Comparison of ENCODE assay signal across 8 cellular contexts in the genomic region with DNA sequence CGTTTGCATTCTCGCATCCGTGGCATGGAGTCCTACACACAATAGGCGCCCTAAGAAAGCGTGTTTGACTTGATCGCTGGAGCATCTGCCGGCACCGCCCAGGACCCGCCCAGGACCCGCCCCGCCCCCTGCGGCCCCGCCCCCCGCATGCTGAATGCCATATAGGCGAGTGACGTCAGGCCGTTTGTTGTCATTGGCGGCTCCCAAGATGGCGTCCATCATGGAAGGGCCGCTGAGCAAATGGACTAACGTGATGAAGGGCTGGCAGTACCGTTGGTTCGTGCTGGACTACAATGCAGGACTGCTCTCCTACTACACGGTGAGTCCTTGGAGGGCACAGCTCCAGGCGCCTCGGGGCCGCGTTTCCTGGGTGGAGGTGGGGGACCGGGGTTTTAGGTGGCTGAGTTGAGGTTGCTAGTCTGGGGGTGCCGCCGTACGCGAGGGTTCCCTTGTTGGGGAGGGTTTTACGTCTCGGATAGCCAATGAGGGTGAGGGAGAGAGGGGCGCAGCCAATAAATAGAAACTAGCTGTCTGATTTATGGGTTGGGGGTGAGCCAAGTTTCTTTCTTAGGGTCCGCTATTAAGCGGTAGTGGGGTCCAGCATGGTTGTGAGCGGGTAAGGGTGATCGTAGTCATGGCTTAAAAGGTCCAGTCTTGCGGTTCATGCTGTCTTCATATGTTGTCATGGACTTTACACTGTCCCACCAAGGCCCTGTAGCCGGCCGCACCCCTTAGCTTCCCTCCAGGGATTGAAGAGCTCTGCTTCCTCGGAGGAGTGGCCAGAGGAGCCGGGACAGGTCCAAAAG. TPM values are rescaled to one million over a fixed set of nuclear protein-coding genes. Genes with fewer than 3 reads are reported as not detected.
DNase-seq lines count a peak whose midpoint lies in the region; ATAC-seq and TF ChIP-seq lines count a peak whose summit lies in the region.

A gene with protein sequence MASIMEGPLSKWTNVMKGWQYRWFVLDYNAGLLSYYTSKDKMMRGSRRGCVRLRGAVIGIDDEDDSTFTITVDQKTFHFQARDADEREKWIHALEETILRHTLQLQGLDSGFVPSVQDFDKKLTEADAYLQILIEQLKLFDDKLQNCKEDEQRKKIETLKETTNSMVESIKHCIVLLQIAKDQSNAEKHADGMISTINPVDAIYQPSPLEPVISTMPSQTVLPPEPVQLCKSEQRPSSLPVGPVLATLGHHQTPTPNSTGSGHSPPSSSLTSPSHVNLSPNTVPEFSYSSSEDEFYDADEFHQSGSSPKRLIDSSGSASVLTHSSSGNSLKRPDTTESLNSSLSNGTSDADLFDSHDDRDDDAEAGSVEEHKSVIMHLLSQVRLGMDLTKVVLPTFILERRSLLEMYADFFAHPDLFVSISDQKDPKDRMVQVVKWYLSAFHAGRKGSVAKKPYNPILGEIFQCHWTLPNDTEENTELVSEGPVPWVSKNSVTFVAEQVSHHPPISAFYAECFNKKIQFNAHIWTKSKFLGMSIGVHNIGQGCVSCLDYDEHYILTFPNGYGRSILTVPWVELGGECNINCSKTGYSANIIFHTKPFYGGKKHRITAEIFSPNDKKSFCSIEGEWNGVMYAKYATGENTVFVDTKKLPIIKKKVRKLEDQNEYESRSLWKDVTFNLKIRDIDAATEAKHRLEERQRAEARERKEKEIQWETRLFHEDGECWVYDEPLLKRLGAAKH (plus strand): TSS at position 190 of the 806 bp plus-strand sequence. CDS start 19 bp downstream, at position 209.

- TF ChIP-seq CTCF in SK-N-SH (IDR thresholded peaks at IDR 0.05): no peak
- no peak for TF ChIP-seq CTCF in omental fat pad (IDR thresholded peaks at IDR 0.05)

- peaks cover 2% of the 10 kb centered on the region; the same call in 1 of the 2 replicates for H4K20me1 ChIP-seq in SK-N-SH (ENCODE audit: insufficient read depth)

- peaks cover 4 to 17% of the 10 kb centered on the region in 2 experiments for H3K4me1 ChIP-seq in SK-N-SH (ENCODE audit: control insufficient read depth in 1 of 2, insufficient read depth in 2 of 2, low read depth in 1 of 2, low read length in 1 of 2)

- H3K4me3 ChIP-seq in SK-N-SH (ENCODE audit: low read depth in 2 of 2, low read length in 1 of 2): peak within 1 kb of the TSS; percentile 78 to 97

- H3K27me3 ChIP-seq in SK-N-SH (ENCODE audit: insufficient read depth): no peaks in the 10 kb centered on the region

- H3K4me2 ChIP-seq in SK-N-SH: peak within 1 kb of the TSS; percentile 91

- H3K9me2 ChIP-seq in SK-N-SH: no peaks in the 10 kb centered on the region

- CTCF ChIA-PET in SK-N-SH (lab: Yijun Ruan, JAX): interaction anchor here (1.0 to 1.4 kb wide), 2 partner anchors 11 to 150 kb away, joined by 3 to 4 read pairs; no protein-coding TSS in a partner anchor

- peak within 1 kb of the TSS; percentile 83 to 91 for H3K27ac ChIP-seq in SK-N-SH (ENCODE audit: low read depth in 2 of 2, low read length in 1 of 2)
- peak within 1 kb of the TSS; percentile 88 for H3K27ac ChIP-seq in temporal lobe (ENCODE audit: low read depth, low read length)

- no peaks in the 10 kb centered on the region for H3K36me3 ChIP-seq in SK-N-SH (replicated peaks in 1 of 2; ENCODE audit: control insufficient read depth in 1 of 2, insufficient read depth in 2 of 2, low read length in 1 of 2)

- H3K79me2 ChIP-seq in SK-N-SH (ENCODE audit: insufficient read depth): peaks cover 51% of the 10 kb centered on the region

- TF ChIP-seq EP300 in SK-N-SH (IDR thresholded peaks at IDR 0.05; ENCODE audit: borderline replicate concordance in 1 of 2, low read depth in 1 of 2, low read length in 1 of 2): no peak

- TF ChIP-seq RAD21 in SK-N-SH (IDR thresholded peaks at IDR 0.05; ENCODE audit: low read length): no peak

- POLR2A ChIA-PET in SK-N-SH (lab: Yijun Ruan, JAX): no interaction called here

- WGBS in SK-N-SH (ENCODE audit: low lambda C conversion rate): 1% methylated on average over 36 of the region's 45 CpGs

- peaks cover 10% of the 10 kb centered on the region for H3F3A ChIP-seq in SK-N-SH (replicated peaks; ENCODE audit: insufficient read depth)

- H3K9me3 ChIP-seq in SK-N-SH: no peaks in the 10 kb centered on the region

- peak; percentile 84 for ATAC-seq in HG02571 (IDR thresholded peaks at IDR 0.05; ENCODE audit: unreplicated experiment)
- ATAC-seq in omental fat pad (ENCODE audit: low FRiP score): peak; percentile 93

- peak within 1 kb of the TSS; percentile 92 for H3K9ac ChIP-seq in SK-N-SH

- H2AFZ ChIP-seq in SK-N-SH (ENCODE audit: low read depth): peak within 1 kb of the TSS; percentile 97

- DNase-seq in GM04503 (ENCODE audit: low read depth) (peak; percentile 66), NCI-H1092 (lab: John Stamatoyannopoulos, UW) (peak; percentile 73), SK-N-SH (peak; percentile 92), globus pallidus (ENCODE audit: low spot score) (peak; percentile 91), omental fat pad (ENCODE audit: low spot score) (peak; percentile 92)
- DNase-seq in activated naive CD4-positive, alpha-beta T cell treated with anti-CD3 and anti-CD28 coated beads, Interleukin-2, amount 50 U/mL, for 16 hours: peak; percentile 85

TF ChIP-seq in SK-N-SH, 30 proteins besides CTCF, POLR2A, EP300 and RAD21 (continues in another document):
- no peak for TF ChIP-seq FOXM1 (IDR thresholded peaks at IDR 0.05; ENCODE audit: low read depth)
- no peak for TF ChIP-seq SMC3 (IDR thresholded peaks at IDR 0.05; ENCODE audit: low read depth, low read length)
- TF ChIP-seq NFIC (IDR thresholded peaks at IDR 0.05; ENCODE audit: borderline replicate concordance): peak; percentile 64
- no peak for TF ChIP-seq NRF1 (IDR thresholded peaks at IDR 0.05; ENCODE audit: low read depth, low read length)
- TF ChIP-seq, protein P1, sequence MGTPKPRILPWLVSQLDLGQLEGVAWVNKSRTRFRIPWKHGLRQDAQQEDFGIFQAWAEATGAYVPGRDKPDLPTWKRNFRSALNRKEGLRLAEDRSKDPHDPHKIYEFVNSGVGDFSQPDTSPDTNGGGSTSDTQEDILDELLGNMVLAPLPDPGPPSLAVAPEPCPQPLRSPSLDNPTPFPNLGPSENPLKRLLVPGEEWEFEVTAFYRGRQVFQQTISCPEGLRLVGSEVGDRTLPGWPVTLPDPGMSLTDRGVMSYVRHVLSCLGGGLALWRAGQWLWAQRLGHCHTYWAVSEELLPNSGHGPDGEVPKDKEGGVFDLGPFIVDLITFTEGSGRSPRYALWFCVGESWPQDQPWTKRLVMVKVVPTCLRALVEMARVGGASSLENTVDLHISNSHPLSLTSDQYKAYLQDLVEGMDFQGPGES (IDR thresholded peaks at IDR 0.05; ENCODE audit: low read depth, low read length): no peak
- no peak for TF ChIP-seq CHD2 (IDR thresholded peaks at IDR 0.05; ENCODE audit: low read length, partially characterized antibody)
- TF ChIP-seq FOSL2 (IDR thresholded peaks at IDR 0.05; ENCODE audit: borderline replicate concordance, low read depth): no peak
- no peak for TF ChIP-seq MEF2A (IDR thresholded peaks at IDR 0.05; ENCODE audit: borderline replicate concordance, low read depth)
- TF ChIP-seq TEAD4 (IDR thresholded peaks at IDR 0.05; ENCODE audit: borderline replicate concordance, insufficient read depth): no peak
- TF ChIP-seq GABPA (IDR thresholded peaks at IDR 0.05; ENCODE audit: low read depth): no peak
- peak; percentile 91 for TF ChIP-seq MXI1 (IDR thresholded peaks at IDR 0.05; ENCODE audit: low read depth, low read length)
- TF ChIP-seq RCOR1 (IDR thresholded peaks at IDR 0.05; ENCODE audit: low read length): no peak
- TF ChIP-seq GATA2 (CRISPR knock-in tag; IDR thresholded peaks at IDR 0.05): no peak
- TF ChIP-seq TCF12 (IDR thresholded peaks at IDR 0.05): peak; percentile 10; the same call in 1 of the 2 replicates
- peak; percentile 96 for TF ChIP-seq YY1 (IDR thresholded peaks at IDR 0.05; ENCODE audit: low read depth)
- TF ChIP-seq SIN3A (IDR thresholded peaks at IDR 0.05; ENCODE audit: borderline replicate concordance, low read depth, low read length): peak; percentile 19; the same call in 1 of the 2 replicates
- TF ChIP-seq, protein P2, sequence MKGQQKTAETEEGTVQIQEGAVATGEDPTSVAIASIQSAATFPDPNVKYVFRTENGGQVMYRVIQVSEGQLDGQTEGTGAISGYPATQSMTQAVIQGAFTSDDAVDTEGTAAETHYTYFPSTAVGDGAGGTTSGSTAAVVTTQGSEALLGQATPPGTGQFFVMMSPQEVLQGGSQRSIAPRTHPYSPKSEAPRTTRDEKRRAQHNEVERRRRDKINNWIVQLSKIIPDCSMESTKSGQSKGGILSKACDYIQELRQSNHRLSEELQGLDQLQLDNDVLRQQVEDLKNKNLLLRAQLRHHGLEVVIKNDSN (IDR thresholded peaks at IDR 0.05; ENCODE audit: borderline replicate concordance, low read depth): no peak
- TF ChIP-seq POLR2AphosphoS5 (IDR thresholded peaks at IDR 0.05; ENCODE audit: low read depth, low read length): peak; percentile 75
- peak; percentile 70 for TF ChIP-seq TAF1 (IDR thresholded peaks at IDR 0.05; ENCODE audit: borderline replicate concordance, low read depth, low read length)
- TF ChIP-seq RXRA (IDR thresholded peaks at IDR 0.05; ENCODE audit: borderline replicate concordance, low read depth): no peak
- TF ChIP-seq, protein P3, sequence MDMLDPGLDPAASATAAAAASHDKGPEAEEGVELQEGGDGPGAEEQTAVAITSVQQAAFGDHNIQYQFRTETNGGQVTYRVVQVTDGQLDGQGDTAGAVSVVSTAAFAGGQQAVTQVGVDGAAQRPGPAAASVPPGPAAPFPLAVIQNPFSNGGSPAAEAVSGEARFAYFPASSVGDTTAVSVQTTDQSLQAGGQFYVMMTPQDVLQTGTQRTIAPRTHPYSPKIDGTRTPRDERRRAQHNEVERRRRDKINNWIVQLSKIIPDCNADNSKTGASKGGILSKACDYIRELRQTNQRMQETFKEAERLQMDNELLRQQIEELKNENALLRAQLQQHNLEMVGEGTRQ (IDR thresholded peaks at IDR 0.05; ENCODE audit: borderline replicate concordance, low read depth, low read length): no peak
- TF ChIP-seq FOXJ3 (CRISPR knock-in tag; IDR thresholded peaks at IDR 0.05): no peak
- TF ChIP-seq JUND (IDR thresholded peaks at IDR 0.05): no peak
- TF ChIP-seq ELF1 (IDR thresholded peaks at IDR 0.05): no peak

RNA-seq across cellular contexts. Expression of the gene that starts here (rescaled TPM):
- polyA plus RNA-seq in SK-N-SH (2012; rRNA removed): 43.9 and 63.9 TPM in 2 replicates
- 61.1 and 62.8 TPM in 2 replicates for polyA plus RNA-seq in SK-N-SH (2012; cell fraction: cytosol; rRNA removed)
- polyA plus RNA-seq in SK-N-SH (2012; cell fraction: nucleus; rRNA removed): 23.5 and 55.4 TPM in 2 replicates
- 10 to 100 TPM; 47.6 to 88.4 (median 56.8) TPM for total RNA-seq in omental fat pad
- total RNA-seq in temporal lobe: 56.3 TPM

Comparison
In these comparisons a context has a peak if more than half of its experiments do, and no peak if none do; other contexts are left out.
1. Peak in every context shown above with its lines: DNase-seq, ATAC-seq, H3K4me3 ChIP-seq and H3K27ac ChIP-seq.